In the genomic region with DNA sequence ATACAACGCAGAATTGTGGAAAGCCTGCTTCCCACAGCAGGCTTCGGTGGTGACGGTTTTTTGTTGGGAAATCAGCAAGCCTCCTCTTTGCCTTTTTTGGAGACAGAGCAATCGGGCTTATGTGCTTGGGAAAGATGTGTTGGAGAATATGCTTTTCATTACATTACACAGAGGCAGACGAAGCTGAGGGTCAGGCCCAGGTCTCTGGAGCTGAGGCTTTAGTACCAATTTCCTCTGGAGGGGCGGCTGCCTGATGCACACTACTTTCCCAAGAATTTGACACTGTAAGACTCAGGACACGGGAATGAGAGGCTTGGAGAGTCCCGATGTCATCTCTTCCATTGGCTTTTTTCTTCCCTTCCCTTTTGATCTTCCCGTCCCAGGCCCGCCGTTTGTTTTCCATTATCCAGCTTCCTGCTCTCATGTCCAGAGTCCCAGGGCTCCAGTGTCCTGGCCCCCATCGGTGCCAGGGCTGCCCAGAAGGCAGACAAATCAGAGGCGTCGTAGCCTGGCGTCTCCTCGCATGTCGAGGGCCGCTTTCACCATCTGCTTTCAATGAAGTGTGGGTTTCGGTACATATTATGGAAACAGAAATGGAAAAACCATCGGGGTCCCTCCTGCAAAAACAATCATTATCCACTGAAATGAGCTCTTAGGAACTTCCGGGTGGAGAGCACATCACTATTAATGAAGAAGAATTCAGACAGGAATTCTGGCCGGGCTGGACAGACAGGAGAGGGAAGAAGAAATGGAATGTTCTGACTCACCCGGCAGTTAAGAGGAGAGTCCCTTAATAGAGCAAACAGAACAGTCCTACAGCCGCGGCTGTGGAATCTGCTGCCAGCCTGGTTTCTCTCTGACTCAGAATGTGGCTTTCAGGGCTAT, we compare ENCODE assay signal across 1 cellular context.
TF ChIP-seq lines count a peak whose summit lies in the region.

No MANE protein-coding gene starts in this region.

TF ChIP-seq in HCT116, 20 proteins besides CTCF, POLR2A, EP300 and RAD21 (continued from another document):
- TF ChIP-seq, protein P1, sequence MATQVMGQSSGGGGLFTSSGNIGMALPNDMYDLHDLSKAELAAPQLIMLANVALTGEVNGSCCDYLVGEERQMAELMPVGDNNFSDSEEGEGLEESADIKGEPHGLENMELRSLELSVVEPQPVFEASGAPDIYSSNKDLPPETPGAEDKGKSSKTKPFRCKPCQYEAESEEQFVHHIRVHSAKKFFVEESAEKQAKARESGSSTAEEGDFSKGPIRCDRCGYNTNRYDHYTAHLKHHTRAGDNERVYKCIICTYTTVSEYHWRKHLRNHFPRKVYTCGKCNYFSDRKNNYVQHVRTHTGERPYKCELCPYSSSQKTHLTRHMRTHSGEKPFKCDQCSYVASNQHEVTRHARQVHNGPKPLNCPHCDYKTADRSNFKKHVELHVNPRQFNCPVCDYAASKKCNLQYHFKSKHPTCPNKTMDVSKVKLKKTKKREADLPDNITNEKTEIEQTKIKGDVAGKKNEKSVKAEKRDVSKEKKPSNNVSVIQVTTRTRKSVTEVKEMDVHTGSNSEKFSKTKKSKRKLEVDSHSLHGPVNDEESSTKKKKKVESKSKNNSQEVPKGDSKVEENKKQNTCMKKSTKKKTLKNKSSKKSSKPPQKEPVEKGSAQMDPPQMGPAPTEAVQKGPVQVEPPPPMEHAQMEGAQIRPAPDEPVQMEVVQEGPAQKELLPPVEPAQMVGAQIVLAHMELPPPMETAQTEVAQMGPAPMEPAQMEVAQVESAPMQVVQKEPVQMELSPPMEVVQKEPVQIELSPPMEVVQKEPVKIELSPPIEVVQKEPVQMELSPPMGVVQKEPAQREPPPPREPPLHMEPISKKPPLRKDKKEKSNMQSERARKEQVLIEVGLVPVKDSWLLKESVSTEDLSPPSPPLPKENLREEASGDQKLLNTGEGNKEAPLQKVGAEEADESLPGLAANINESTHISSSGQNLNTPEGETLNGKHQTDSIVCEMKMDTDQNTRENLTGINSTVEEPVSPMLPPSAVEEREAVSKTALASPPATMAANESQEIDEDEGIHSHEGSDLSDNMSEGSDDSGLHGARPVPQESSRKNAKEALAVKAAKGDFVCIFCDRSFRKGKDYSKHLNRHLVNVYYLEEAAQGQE (IDR thresholded peaks at IDR 0.05; ENCODE audit: low read depth): no peak
- peak; percentile 41 for TF ChIP-seq SP1 (IDR thresholded peaks at IDR 0.05; ENCODE audit: low read depth)
- no peak for TF ChIP-seq ZFX (IDR thresholded peaks at IDR 0.05)
- no peak for TF ChIP-seq EZH2 (IDR thresholded peaks at IDR 0.05)
- TF ChIP-seq CEBPB (IDR thresholded peaks at IDR 0.05; ENCODE audit: low read depth): no peak
- TF ChIP-seq, protein P2, sequence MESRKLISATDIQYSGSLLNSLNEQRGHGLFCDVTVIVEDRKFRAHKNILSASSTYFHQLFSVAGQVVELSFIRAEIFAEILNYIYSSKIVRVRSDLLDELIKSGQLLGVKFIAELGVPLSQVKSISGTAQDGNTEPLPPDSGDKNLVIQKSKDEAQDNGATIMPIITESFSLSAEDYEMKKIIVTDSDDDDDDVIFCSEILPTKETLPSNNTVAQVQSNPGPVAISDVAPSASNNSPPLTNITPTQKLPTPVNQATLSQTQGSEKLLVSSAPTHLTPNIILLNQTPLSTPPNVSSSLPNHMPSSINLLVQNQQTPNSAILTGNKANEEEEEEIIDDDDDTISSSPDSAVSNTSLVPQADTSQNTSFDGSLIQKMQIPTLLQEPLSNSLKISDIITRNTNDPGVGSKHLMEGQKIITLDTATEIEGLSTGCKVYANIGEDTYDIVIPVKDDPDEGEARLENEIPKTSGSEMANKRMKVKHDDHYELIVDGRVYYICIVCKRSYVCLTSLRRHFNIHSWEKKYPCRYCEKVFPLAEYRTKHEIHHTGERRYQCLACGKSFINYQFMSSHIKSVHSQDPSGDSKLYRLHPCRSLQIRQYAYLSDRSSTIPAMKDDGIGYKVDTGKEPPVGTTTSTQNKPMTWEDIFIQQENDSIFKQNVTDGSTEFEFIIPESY (IDR thresholded peaks at IDR 0.05; ENCODE audit: extremely low read depth, insufficient replicate concordance, low read length): no peak
- no peak for TF ChIP-seq EGR1 (IDR thresholded peaks at IDR 0.05; ENCODE audit: low read depth)
- TF ChIP-seq CBX3 (IDR thresholded peaks at IDR 0.05; ENCODE audit: low read depth): no peak
- TF ChIP-seq, protein P3, sequence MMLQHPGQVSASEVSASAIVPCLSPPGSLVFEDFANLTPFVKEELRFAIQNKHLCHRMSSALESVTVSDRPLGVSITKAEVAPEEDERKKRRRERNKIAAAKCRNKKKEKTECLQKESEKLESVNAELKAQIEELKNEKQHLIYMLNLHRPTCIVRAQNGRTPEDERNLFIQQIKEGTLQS (IDR thresholded peaks at IDR 0.05): no peak
- peak; percentile 56 for TF ChIP-seq JUND (IDR thresholded peaks at IDR 0.05)
- no peak for TF ChIP-seq SIN3A (IDR thresholded peaks at IDR 0.05; ENCODE audit: low read depth)
- TF ChIP-seq EZH2phosphoT487 (IDR thresholded peaks at IDR 0.05; ENCODE audit: borderline replicate concordance): no peak
- no peak for TF ChIP-seq ZNF274 (IDR thresholded peaks at IDR 0.05; ENCODE audit: low read depth, low read length)
